In genomic region chr10:22599636-22600228, GRCh38 we compare ENCODE assay signal across 14 cellular contexts.
DNase-seq lines count a peak whose midpoint lies in the region; ATAC-seq and TF ChIP-seq lines count a peak whose summit lies in the region.
"Had no signal": no experiment of that assay in that cellular context is flagged by ENCODE, and none has a peak within 500 bp of the region (broad histone marks: within the 10 kb centered on the region; RNA-seq: fewer than 3 reads in every experiment).

No MANE protein-coding gene starts in this region.

- peaks cover 77% of the 10 kb centered on the region for H3K4me1 Mint-ChIP-seq in activated CD8-positive, alpha-beta memory T cell treated with anti-CD3 and anti-CD28 coated beads, Interleukin-2, amount 10 ng/mL, durations not matched to agents 7 days and 5 days
- peaks cover 45% of the 10 kb centered on the region for H3K4me1 Mint-ChIP-seq in dendritic cell treated with granulocyte-macrophage colony-stimulating factor and Interleukin-4, amounts not matched to agents 40 ng/mL and 50 ng/mL, for 4 days (ENCODE audit: low read depth)

- CTCF ChIA-PET in activated CD8-positive, alpha-beta memory T cell treated with anti-CD3 and anti-CD28 coated beads, Interleukin-2, amount 10 ng/mL, durations not matched to agents 7 days and 5 days (lab: Charles Lee), result interaction anchor here (0.9 to 2.6 kb wide), 5 partner anchors 11 to 83 kb away, joined by 3 to 11 read pairs (median 6); no protein-coding TSS in a partner anchor

- H3K36me3 ChIP-seq in Peyer's patch, result no peaks in the 10 kb centered on the region
- H3K36me3 ChIP-seq in spleen, result peaks cover 0 to 80% (median under 1%) of the 10 kb centered on the region in 6 donors
- peaks cover 0 to 4% of the 10 kb centered on the region in 2 donors for H3K36me3 ChIP-seq in neuronal stem cell (replicated peaks in 1 of 2; ENCODE audit: control insufficient read depth in 2 of 2, insufficient read depth in 2 of 2, low read length in 2 of 2)
- H3K36me3 ChIP-seq: adrenal gland had no signal

- no peak for TF ChIP-seq POLR2A in Peyer's patch (IDR thresholded peaks at IDR 0.05)
- TF ChIP-seq POLR2A in spleen (IDR thresholded peaks at IDR 0.05), result no peak

- intact Hi-C loops in dendritic cell treated with granulocyte-macrophage colony-stimulating factor and Interleukin-4, amounts not matched to agents 40 ng/mL and 50 ng/mL, for 4 days (cut with micrococcal nuclease), result no loop called here
- intact Hi-C loops in spleen (cut with DNase I; ENCODE audit: low total_unique reads), result no loop called here

- H3K4me3 ChIP-seq in Peyer's patch (no peak overlapping the region), spleen (no peak overlapping the region), neuronal stem cell (ENCODE audit: low read length in 2 of 2) (no peak overlapping the region)
- H3K4me3 ChIP-seq: adrenal gland, upper lobe of right lung had no signal

- no peak overlapping the region for H2BK15ac ChIP-seq in neuronal stem cell (ENCODE audit: low read length)

- H3K9me3 ChIP-seq in Peyer's patch (no peaks in the 10 kb centered on the region), spleen (no peaks in the 10 kb centered on the region), neuronal stem cell (replicated peaks in 1 of 2; ENCODE audit: control insufficient read depth in 2 of 2, insufficient read depth in 1 of 2, low read depth in 1 of 2, low read length in 2 of 2) (no peaks in the 10 kb centered on the region)
- H3K9me3 ChIP-seq: adrenal gland, upper lobe of right lung had no signal

- H3K27ac ChIP-seq in Peyer's patch (peak overlapping the region in 3 of 4 donors; percentile 37 to 71 (median 63)), spleen (peak overlapping the region in 7 of 8 donors; percentile 49 to 92 (median 84)), neuronal stem cell (replicated peaks; ENCODE audit: low read length) (no peak overlapping the region)
- H3K27ac ChIP-seq: upper lobe of right lung had no signal

- no peaks in the 10 kb centered on the region for H3K27me3 Mint-ChIP-seq in activated CD8-positive, alpha-beta memory T cell treated with anti-CD3 and anti-CD28 coated beads, Interleukin-2, amount 10 ng/mL, durations not matched to agents 7 days and 5 days
- H3K27me3 Mint-ChIP-seq in dendritic cell treated with granulocyte-macrophage colony-stimulating factor and Interleukin-4, amounts not matched to agents 40 ng/mL and 50 ng/mL, for 4 days, result no peaks in the 10 kb centered on the region

- H2AFZ ChIP-seq in neuronal stem cell (ENCODE audit: low read length), result no peak overlapping the region

- no peak overlapping the region for H3K18ac ChIP-seq in neuronal stem cell (ENCODE audit: low read length)

- H3K4me1 ChIP-seq in Peyer's patch, result peaks cover 0 to 31% (median 13%) of the 10 kb centered on the region in 4 donors
- H3K4me1 ChIP-seq in spleen, result peaks cover 50 to 98% (median 78%) of the 10 kb centered on the region in 6 donors
- peaks cover 2 to 12% of the 10 kb centered on the region in 2 donors for H3K4me1 ChIP-seq in neuronal stem cell (ENCODE audit: control insufficient read depth in 2 of 2, insufficient read depth in 1 of 2, low read depth in 1 of 2, low read length in 2 of 2)

- no peak overlapping the region for H3K4me3 Mint-ChIP-seq in activated CD8-positive, alpha-beta memory T cell treated with anti-CD3 and anti-CD28 coated beads, Interleukin-2, amount 10 ng/mL, durations not matched to agents 7 days and 5 days
- H3K4me3 Mint-ChIP-seq in dendritic cell treated with granulocyte-macrophage colony-stimulating factor and Interleukin-4, amounts not matched to agents 40 ng/mL and 50 ng/mL, for 4 days, result no peak overlapping the region

- no peak overlapping the region for H4K8ac ChIP-seq in neuronal stem cell (ENCODE audit: low read depth, low read length)

- no peak overlapping the region for H2BK12ac ChIP-seq in neuronal stem cell (ENCODE audit: low read length)

- no peak for TF ChIP-seq CTCF in Peyer's patch (IDR thresholded peaks at IDR 0.05)
- TF ChIP-seq CTCF in spleen (IDR thresholded peaks at IDR 0.05 in 8 of 11, conservative IDR thresholded peaks at IDR 0.05 in 3 of 11), result no peak

- peak overlapping the region; percentile 44 for H3K27ac Mint-ChIP-seq in activated CD8-positive, alpha-beta memory T cell treated with anti-CD3 and anti-CD28 coated beads, Interleukin-2, amount 10 ng/mL, durations not matched to agents 7 days and 5 days
- H3K27ac Mint-ChIP-seq in dendritic cell treated with granulocyte-macrophage colony-stimulating factor and Interleukin-4, amounts not matched to agents 40 ng/mL and 50 ng/mL, for 4 days, result peak overlapping the region; percentile 20

- no peak overlapping the region for H3K4ac ChIP-seq in neuronal stem cell (ENCODE audit: low read length)

- H2BK5ac ChIP-seq in neuronal stem cell (ENCODE audit: low read length), result no peak overlapping the region

- ATAC-seq in activated CD8-positive, alpha-beta memory T cell treated with anti-CD3 and anti-CD28 coated beads, Interleukin-2, amount 10 ng/mL, durations not matched to agents 7 days and 5 days, result no peak
- ATAC-seq in HG03442 (IDR thresholded peaks at IDR 0.05; ENCODE audit: unreplicated experiment), result no peak
- ATAC-seq: left colon, upper lobe of right lung had no signal

- peaks cover 38% of the 10 kb centered on the region for H3K36me3 Mint-ChIP-seq in activated CD8-positive, alpha-beta memory T cell treated with anti-CD3 and anti-CD28 coated beads, Interleukin-2, amount 10 ng/mL, durations not matched to agents 7 days and 5 days
- peaks cover 62% of the 10 kb centered on the region for H3K36me3 Mint-ChIP-seq in dendritic cell treated with granulocyte-macrophage colony-stimulating factor and Interleukin-4, amounts not matched to agents 40 ng/mL and 50 ng/mL, for 4 days (ENCODE audit: low read depth)

- no peaks in the 10 kb centered on the region for H3K79me1 ChIP-seq in neuronal stem cell (ENCODE audit: low read depth, low read length)

- H2BK120ac ChIP-seq in neuronal stem cell (ENCODE audit: low read depth, low read length), result no peak overlapping the region

- no peak overlapping the region for H3K9ac ChIP-seq in neuronal stem cell (ENCODE audit: low read depth, low read length, poor library complexity)

- H3K23ac ChIP-seq in neuronal stem cell (ENCODE audit: low read depth, low read length, poor library complexity), result no peak overlapping the region

- H2AK5ac ChIP-seq in neuronal stem cell (ENCODE audit: low read depth, low read length), result no peak overlapping the region

- DNase-seq in activated CD8-positive, alpha-beta memory T cell treated with anti-CD3 and anti-CD28 coated beads, Interleukin-2, amount 10 ng/mL, durations not matched to agents 7 days and 5 days, result no peak
- DNase-seq in activated CD8-positive, alpha-beta memory T cell treated with anti-CD3 and anti-CD28 coated beads, Interleukin-2, amount 50 U/mL, for 4 hours, result no peak
- DNase-seq in Peyer's patch (no peak), spleen (no peak), NCI-H1436 (lab: John Stamatoyannopoulos, UW) (no peak), neuronal stem cell (ENCODE audit: low spot score) (no peak)
- DNase-seq: adrenal gland; effector CD8-positive, alpha-beta T cell; left colon; NCI-H1436 treated with DMSO at 0.1 percent for 48 hours; NCI-H526 treated with DMSO at 0.1 percent for 48 hours; upper lobe of right lung had no signal

- H4K91ac ChIP-seq in neuronal stem cell (ENCODE audit: low read depth, low read length, poor library complexity), result no peak overlapping the region

- H3K4me2 ChIP-seq in neuronal stem cell (ENCODE audit: insufficient read depth, low read length, poor library complexity, severe bottlenecking), result no peak overlapping the region

- WGBS in spleen, 5 donors, result 80 to 89% (median 86%) methylated on average over 11 of the region's 11 CpGs
- no CpG with 5 or more reads among the region's 11 CpGs for WGBS in neuronal stem cell (ENCODE audit: extremely low coverage in 2 of 2, insufficient read length in 2 of 2, insufficient replicate concordance in 1 of 2), 2 donors

- H3K9me3 Mint-ChIP-seq in activated CD8-positive, alpha-beta memory T cell treated with anti-CD3 and anti-CD28 coated beads, Interleukin-2, amount 10 ng/mL, durations not matched to agents 7 days and 5 days (ENCODE audit: low read depth), result no peaks in the 10 kb centered on the region
- H3K9me3 Mint-ChIP-seq in dendritic cell treated with granulocyte-macrophage colony-stimulating factor and Interleukin-4, amounts not matched to agents 40 ng/mL and 50 ng/mL, for 4 days, result no peaks in the 10 kb centered on the region

- H3K27me3 ChIP-seq in Peyer's patch, result no peaks in the 10 kb centered on the region
- no peaks in the 10 kb centered on the region for H3K27me3 ChIP-seq in spleen (replicated peaks in 1 of 7)
- no peaks in the 10 kb centered on the region for H3K27me3 ChIP-seq in neuronal stem cell (ENCODE audit: control insufficient read depth in 3 of 3, insufficient read depth in 3 of 3, low read depth in 1 of 3, low read length in 3 of 3)
- H3K27me3 ChIP-seq: adrenal gland, upper lobe of right lung had no signal

- no peak overlapping the region for H3K14ac ChIP-seq in neuronal stem cell (ENCODE audit: low read length)
